9 cellular contexts compared by ENCODE assay signal in the genomic region with DNA sequence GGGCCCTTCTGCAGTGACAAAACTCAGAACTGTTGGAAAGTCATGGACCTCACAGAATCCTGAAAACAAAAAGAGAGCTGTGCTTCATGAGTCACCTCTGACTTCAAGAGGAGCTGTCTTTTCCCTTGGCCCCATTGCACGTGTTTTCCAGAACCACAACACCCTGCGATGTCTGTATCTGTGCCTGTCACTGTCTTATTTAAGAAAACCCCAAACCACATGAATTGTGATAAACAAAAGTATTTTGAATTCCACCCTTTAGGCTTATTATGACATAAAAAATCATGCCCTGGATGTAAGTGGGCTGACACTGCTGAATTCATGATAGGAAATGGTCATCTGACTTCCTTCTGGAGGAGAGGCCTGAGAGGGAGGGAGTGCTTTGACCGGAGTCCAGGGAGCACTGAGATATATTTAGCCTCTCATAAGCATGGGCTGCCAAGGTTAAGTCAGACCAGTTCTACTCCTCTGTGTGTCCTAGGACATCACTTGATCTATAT.
DNase-seq lines count a peak whose midpoint lies in the region; ATAC-seq and TF ChIP-seq lines count a peak whose summit lies in the region.
"Had no signal": no experiment of that assay in that cellular context is flagged by ENCODE, and none has a peak within 500 bp of the region (broad histone marks: within the 10 kb centered on the region; RNA-seq: fewer than 3 reads in every experiment).

No MANE protein-coding gene starts in this region.

- no peak for TF ChIP-seq EP300 in ovary (IDR thresholded peaks at IDR 0.05)

- H3K27ac ChIP-seq in ovary (peak overlapping the region in 1 of 2 donors; percentile 25), ascending aorta (no peak overlapping the region)
- H3K27ac ChIP-seq: thoracic aorta had no signal

- H3K9me3 ChIP-seq in ovary: no peaks in the 10 kb centered on the region
- no peaks in the 10 kb centered on the region for H3K9me3 ChIP-seq in ascending aorta
- H3K9me3 ChIP-seq: thoracic aorta had no signal

- H3K4me3 ChIP-seq in choroid plexus epithelial cell (ENCODE audit: low read depth, low read length) (no peak overlapping the region), ovary (no peak overlapping the region), ascending aorta (no peak overlapping the region)
- H3K4me3 ChIP-seq: thoracic aorta had no signal

- TF ChIP-seq CTCF in choroid plexus epithelial cell (conservative IDR thresholded peaks at IDR 0.05; ENCODE audit: low read depth, low read length) (no peak), ovary (IDR thresholded peaks at IDR 0.05) (no peak), ascending aorta (IDR thresholded peaks at IDR 0.05) (no peak)

- WGBS in ovary, 3 donors: 1 to 9% (median 2%) methylated on average over 3 of the region's 3 CpGs

- intact Hi-C loops in ovary (cut with DNase I) (no loop called here), ascending aorta (cut with DNase I) (no loop called here)

- ATAC-seq in HG03097 (IDR thresholded peaks at IDR 0.05; ENCODE audit: low FRiP score, unreplicated experiment) (no peak), HG03342 (IDR thresholded peaks at IDR 0.05; ENCODE audit: unreplicated experiment) (no peak)

- DNase-seq in AG20443 (ENCODE audit: low spot score) (peak; percentile 41), choroid plexus epithelial cell (ENCODE audit: low read depth) (peak; percentile 66), ovary (peak; percentile 38 to 56 (median 50)), ascending aorta (ENCODE audit: low spot score in 2 of 2) (no peak), NCI-H128 (lab: John Stamatoyannopoulos, UW; ENCODE audit: unreplicated experiment) (no peak)
- peak; percentile 65 to 71 for DNase-seq in activated CD4-positive, alpha-beta T cell treated with anti-CD3 and anti-CD28 coated beads for 4 hours

- no peak for TF ChIP-seq POLR2A in ovary (IDR thresholded peaks at IDR 0.05)

- H3K36me3 ChIP-seq in ovary (no peaks in the 10 kb centered on the region), ascending aorta (no peaks in the 10 kb centered on the region)
- H3K36me3 ChIP-seq: thoracic aorta had no signal

- H3K4me1 ChIP-seq in ovary (ENCODE audit: insufficient read depth) (peaks cover 2% of the 10 kb centered on the region), ascending aorta (no peaks in the 10 kb centered on the region)

- H3K27me3 ChIP-seq in ovary (no peaks in the 10 kb centered on the region), ascending aorta (no peaks in the 10 kb centered on the region)

Comparison
In these comparisons a context has a peak if more than half of its experiments do, and no peak if none do; other contexts are left out.
1. DNase-seq: peak in AG20443 (single experiment), activated CD4-positive, alpha-beta T cell treated with anti-CD3 and anti-CD28 coated beads for 4 hours (2 of 2), choroid plexus epithelial cell (single experiment) and ovary (5 of 5); none in ascending aorta (0 of 2) and NCI-H128 (single experiment).